Comparison of ENCODE assay signal across 8 cellular contexts in the genomic region with DNA sequence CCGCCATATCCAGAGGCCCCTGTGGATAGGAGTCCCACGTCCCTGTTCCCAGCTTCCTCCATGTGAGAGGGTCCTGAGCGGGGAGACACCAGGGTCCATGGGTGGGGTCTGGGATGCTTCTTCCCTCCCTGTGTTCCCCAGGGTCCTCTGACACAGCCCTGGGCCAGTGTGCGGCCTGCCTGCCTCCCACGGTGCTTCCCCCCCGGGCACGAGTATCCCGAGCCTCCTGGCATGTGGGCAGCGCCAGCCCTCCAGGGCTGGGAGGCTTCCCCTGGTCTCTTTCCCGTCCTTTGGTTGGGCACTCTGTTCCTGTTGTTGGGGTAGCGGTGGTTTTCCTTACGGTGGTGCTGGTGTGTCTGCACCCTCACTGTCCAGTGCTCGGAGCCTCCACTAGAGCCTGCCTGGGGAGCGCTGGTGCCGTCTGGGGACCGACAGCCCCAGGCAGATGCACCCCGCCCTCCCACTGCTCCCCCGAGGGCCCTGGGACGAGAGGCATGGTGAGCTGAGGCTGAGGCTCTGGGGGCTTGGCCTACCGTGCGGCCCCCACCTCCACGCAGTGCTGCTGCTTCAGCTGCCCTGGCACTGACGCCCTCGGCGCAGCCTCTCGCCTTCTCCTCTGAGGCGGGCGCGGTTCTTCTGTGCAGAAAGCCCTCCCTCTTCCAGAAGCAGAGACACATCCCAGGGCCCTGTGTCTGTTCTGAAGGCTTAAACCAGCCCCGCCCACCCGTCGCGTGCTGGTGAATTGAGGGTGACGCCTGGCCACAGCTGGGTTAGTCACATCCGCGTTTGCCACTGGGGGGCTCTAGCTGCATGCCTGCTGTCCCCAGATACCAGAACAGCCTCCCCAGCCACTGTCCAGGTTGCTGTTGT. TPM values are rescaled to one million over a fixed set of nuclear protein-coding genes. Genes with fewer than 3 reads are reported as not detected.
DNase-seq lines count a peak whose midpoint lies in the region; ATAC-seq and TF ChIP-seq lines count a peak whose summit lies in the region.

No MANE protein-coding gene starts in this region.

- H3K27ac ChIP-seq in Panc1 (ENCODE audit: low read length): no peak overlapping the region
- H3K27ac ChIP-seq in skin epidermis: peak overlapping the region in 14 of 21 experiments; percentile 5 to 73 (median 41)

- no peaks in the 10 kb centered on the region for H3K27me3 ChIP-seq in Panc1 (ENCODE audit: control insufficient read depth, insufficient read depth, low read length)

- POLR2A ChIA-PET in GM10248 (lab: Yijun Ruan, JAX): no interaction called here
- POLR2A ChIA-PET in Panc1 (lab: Charles Lee): no interaction called here

- peak; percentile 45 for ATAC-seq in Panc1
- ATAC-seq in GM21390 (IDR thresholded peaks at IDR 0.05; ENCODE audit: unreplicated experiment): no peak
- ATAC-seq in GM18517 (IDR thresholded peaks at IDR 0.05; ENCODE audit: unreplicated experiment): no peak
- ATAC-seq in HG02571 (IDR thresholded peaks at IDR 0.05; ENCODE audit: unreplicated experiment): no peak

- H3K36me3 ChIP-seq in Panc1 (ENCODE audit: control insufficient read depth, insufficient read depth, low read length): no peaks in the 10 kb centered on the region

- H3K9me3 ChIP-seq in Panc1 (ENCODE audit: control insufficient read depth, insufficient read depth, low read depth, low read length): no peaks in the 10 kb centered on the region

- H3K4me1 ChIP-seq in Panc1 (ENCODE audit: control insufficient read depth, insufficient read depth, low read length): no peaks in the 10 kb centered on the region

- in situ Hi-C loops in Panc1 (cut with HindIII; ENCODE audit: low pct_unique_long_range_greater_than_20kb, low sequenced_read_pairs): no loop called here

- CTCF ChIA-PET in GM10248 (lab: Yijun Ruan, JAX): interaction anchor here (1.0 to 1.2 kb wide), 3 partner anchors 9 to 27 kb away, joined by 3 to 5 read pairs (median 4); a partner anchor contains a TSS
- CTCF ChIA-PET in Panc1 (lab: Charles Lee): no interaction called here

- BruUV-seq in Panc1 (replicated peaks; lab: Mats Ljungman, UMichigan): no TSS peak

- intact Hi-C loops in Panc1 (cut with micrococcal nuclease; ENCODE audit: unreplicated experiment): no loop called here

- no peak overlapping the region for H3K4me3 ChIP-seq in Panc1 (ENCODE audit: low read depth in 2 of 2, low read length in 2 of 2)
- H3K4me3 ChIP-seq in fibroblast of villous mesenchyme (ENCODE audit: low read depth, low read length): no peak overlapping the region
- no peak overlapping the region for H3K4me3 ChIP-seq in skin epidermis

- DNase-seq in GM10248 (ENCODE audit: extremely low spot score) (peak; percentile 58), Panc1 (ENCODE audit: low read depth, low spot score) (no peak), fibroblast of villous mesenchyme (ENCODE audit: low read depth) (peak; percentile 89), NCI-H146 (lab: John Stamatoyannopoulos, UW) (no peak)

- TF ChIP-seq CTCF in GM10248 (IDR thresholded peaks at IDR 0.05; ENCODE audit: control extremely low read depth, extremely low read depth, low read depth, missing control alignments) (peak; percentile 32), Panc1 (IDR thresholded peaks at IDR 0.05) (no peak), fibroblast of villous mesenchyme (IDR thresholded peaks at IDR 0.05; ENCODE audit: insufficient read depth, low read depth, low read length) (peak; percentile 39)

RNA-seq across cellular contexts. Expression of a gene that starts 27.9 kb away (rescaled TPM):
- total RNA-seq in Panc1 (2021; ENCODE audit: unreplicated experiment): 78.6 TPM
- polyA plus RNA-seq in Panc1 (2012; ENCODE audit: insufficient read length): 74.7 TPM
- 43.6 and 46.4 TPM in 2 replicates for total RNA-seq in fibroblast of villous mesenchyme

RNA-seq across cellular contexts. Expression of a gene that starts 28.4 kb away (rescaled TPM):
- total RNA-seq in Panc1 (2021; ENCODE audit: unreplicated experiment): 103 TPM
- 129 TPM for polyA plus RNA-seq in Panc1 (2012; ENCODE audit: insufficient read length)
- 24.6 and 25.1 TPM in 2 replicates for total RNA-seq in fibroblast of villous mesenchyme

RNA-seq across cellular contexts. Expression of a gene that starts 40.9 kb away (rescaled TPM):
- total RNA-seq in Panc1 (2021; ENCODE audit: unreplicated experiment) (21.9 TPM), fibroblast of villous mesenchyme (0.32 and 1.3 TPM in 2 replicates)
- 10.3 TPM for polyA plus RNA-seq in Panc1 (2012; ENCODE audit: insufficient read length)

RNA-seq across cellular contexts. Expression of a gene that starts 44.5 kb away (rescaled TPM):
- 27.3 TPM for total RNA-seq in Panc1 (2021; ENCODE audit: unreplicated experiment)
- polyA plus RNA-seq in Panc1 (2012; ENCODE audit: insufficient read length): 19.6 TPM
- total RNA-seq in fibroblast of villous mesenchyme: 5.6 and 8.4 TPM in 2 replicates

RNA-seq across cellular contexts. Expression of a gene that starts 48.0 kb away (rescaled TPM):
- total RNA-seq in Panc1 (2021; ENCODE audit: unreplicated experiment) (0.51 TPM), fibroblast of villous mesenchyme (0.43 TPM in 1 of 2 replicates, not detected in the other)
- 0.27 TPM for polyA plus RNA-seq in Panc1 (2012; ENCODE audit: insufficient read length)

Comparison
In these comparisons a context has a peak if more than half of its experiments do, and no peak if none do; other contexts are left out.
1. DNase-seq: peak in GM10248 (single experiment) and fibroblast of villous mesenchyme (single experiment); none in Panc1 (single experiment) and NCI-H146 (single experiment).